Comparison of ENCODE assay signal across 10 cellular contexts in genomic region chr7:129828989-129829676, GRCh38.
DNase-seq lines count a peak whose midpoint lies in the region; ATAC-seq and TF ChIP-seq lines count a peak whose summit lies in the region.
"Had no signal": no experiment of that assay in that cellular context is flagged by ENCODE, and none has a peak within 500 bp of the region (broad histone marks: within the 10 kb centered on the region; RNA-seq: fewer than 3 reads in every experiment).

No MANE protein-coding gene starts in this region.

- H3K27ac ChIP-seq in left ventricle myocardium inferior (replicated peaks) (peak overlapping the region; percentile 75), OCI-LY3 (ENCODE audit: low read length) (no peak overlapping the region), epithelial cell of prostate (peak overlapping the region; percentile 96), thoracic aorta (peak overlapping the region; percentile 81 to 87)
- H3K27ac ChIP-seq: PC-9 had no signal

- H3K27me3 ChIP-seq in left ventricle myocardium inferior (ENCODE audit: low read depth) (no peaks in the 10 kb centered on the region), OCI-LY3 (ENCODE audit: low read depth, low read length) (no peaks in the 10 kb centered on the region), thoracic aorta (replicated peaks; ENCODE audit: insufficient read depth) (no peaks in the 10 kb centered on the region)
- H3K27me3 ChIP-seq: esophagus squamous epithelium had no signal

- H3K4me3 ChIP-seq in left ventricle myocardium inferior (no peak overlapping the region), OCI-LY3 (ENCODE audit: low read length) (no peak overlapping the region), thoracic aorta (no peak overlapping the region)
- H3K4me3 ChIP-seq: PC-9 had no signal

- DNase-seq in left ventricle myocardium inferior (no peak), left cardiac atrium (no peak), epithelial cell of prostate (ENCODE audit: low read depth, low spot score) (no peak), thoracic aorta (ENCODE audit: low spot score) (no peak), RPMI8226 (no peak), LoVo (ENCODE audit: low spot score) (no peak), glomerular visceral epithelial cell (ENCODE audit: extremely low spot score) (no peak)
- DNase-seq: esophagus squamous epithelium had no signal

- TF ChIP-seq CTCF in left ventricle myocardium inferior (IDR thresholded peaks at IDR 0.05; ENCODE audit: borderline replicate concordance) (no peak), OCI-LY3 (IDR thresholded peaks at IDR 0.05; ENCODE audit: low read depth, low read length) (no peak), thoracic aorta (IDR thresholded peaks at IDR 0.05) (no peak)

- intact Hi-C loops in left ventricle myocardium inferior (cut with micrococcal nuclease) (no loop called here), left cardiac atrium (cut with DNase I) (loop anchor here (5.0 kb wide), 2 partner anchors 167 to 178 kb away; no protein-coding TSS in a partner anchor)

- ATAC-seq in left cardiac atrium (no peak), thoracic aorta (ENCODE audit: insufficient number of reproducible peaks, low FRiP score, low read depth) (no peak)

- no peaks in the 10 kb centered on the region for H4K20me1 ChIP-seq in OCI-LY3 (ENCODE audit: insufficient read depth, low read length)

- H3K9me3 ChIP-seq in left ventricle myocardium inferior (replicated peaks) (no peaks in the 10 kb centered on the region), OCI-LY3 (ENCODE audit: insufficient read depth, low read length) (no peaks in the 10 kb centered on the region), thoracic aorta (no peaks in the 10 kb centered on the region)
- H3K9me3 ChIP-seq: esophagus squamous epithelium had no signal

- H2AFZ ChIP-seq in OCI-LY3 (ENCODE audit: low read depth, low read length): no peak overlapping the region
- H2AFZ ChIP-seq: PC-9 had no signal

- H3K4me1 ChIP-seq in left ventricle myocardium inferior (peaks cover 71% of the 10 kb centered on the region), OCI-LY3 (ENCODE audit: low read length) (peaks cover 18% of the 10 kb centered on the region), thoracic aorta (ENCODE audit: control insufficient read depth in 1 of 2, low read depth in 2 of 2) (peaks cover 19 to 66% of the 10 kb centered on the region in 2 donors)

- 0 out of 2 replicates have a peak overlapping the region, but pooled peaks have one; percentile 100 for H3K4me2 ChIP-seq in OCI-LY3 (ENCODE audit: low read length)
- H3K4me2 ChIP-seq: PC-9 had no signal

- no peak overlapping the region for H3K9ac ChIP-seq in OCI-LY3 (ENCODE audit: low read length)

- H3K36me3 ChIP-seq in left ventricle myocardium inferior (peaks cover 8% of the 10 kb centered on the region), OCI-LY3 (replicated peaks; ENCODE audit: low read depth, low read length) (peaks cover 5% of the 10 kb centered on the region), thoracic aorta (peaks cover under 1% of the 10 kb centered on the region)

- no peaks in the 10 kb centered on the region for H3K79me2 ChIP-seq in OCI-LY3 (ENCODE audit: low read length)
